Comparison of ENCODE assay signal across 17 cellular contexts in the genomic region with DNA sequence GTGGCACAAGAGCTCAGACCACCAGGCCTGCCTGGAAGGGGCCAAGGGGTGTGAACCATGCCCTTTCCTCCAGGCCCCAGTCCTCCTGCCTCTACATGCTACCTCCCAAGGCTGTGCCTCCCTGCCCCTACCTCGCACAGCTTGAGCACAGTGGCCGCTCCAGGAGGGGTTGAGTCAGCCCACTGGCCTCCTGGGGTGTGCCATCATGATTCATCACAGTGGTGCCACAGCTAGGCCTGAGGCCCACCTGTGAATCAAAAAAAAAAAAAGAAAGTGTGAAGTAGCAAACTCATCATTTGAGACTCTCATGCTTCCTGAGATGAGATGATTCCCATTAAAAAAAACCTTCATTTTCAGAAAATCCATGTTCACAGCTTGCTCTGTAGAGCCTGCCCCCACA.
DNase-seq lines count a peak whose midpoint lies in the region; ATAC-seq and TF ChIP-seq lines count a peak whose summit lies in the region.
"Had no signal": no experiment of that assay in that cellular context is flagged by ENCODE, and none has a peak within 500 bp of the region (broad histone marks: within the 10 kb centered on the region; RNA-seq: fewer than 3 reads in every experiment).

No MANE protein-coding gene starts in this region.

- no peak for TF ChIP-seq CTCF in foreskin keratinocyte (conservative IDR thresholded peaks at IDR 0.05)

- H3K4me1 ChIP-seq in foreskin keratinocyte, result peaks cover 18% of the 10 kb centered on the region
- H3K4me1 ChIP-seq: adrenal gland, vagina had no signal

- ATAC-seq in foreskin keratinocyte, result peak; percentile 92
- ATAC-seq in HG03354 (IDR thresholded peaks at IDR 0.05; ENCODE audit: poor library complexity, severe bottlenecking, unreplicated experiment), result no peak
- ATAC-seq: activated T-cell treated with anti-CD3 and anti-CD28 coated beads, Interleukin-2, amount 50 U/mL, for 4 hours had no signal

- peak; percentile 70 for DNase-seq in ACHN
- peak; percentile 40 for DNase-seq in ELR (ENCODE audit: low read depth)
- peak; percentile 39 for DNase-seq in RPMI8226
- DNase-seq in foreskin keratinocyte, result peak; percentile 76 to 91
- DNase-seq in midbrain (lab: John Stamatoyannopoulos, UW), result no peak
- DNase-seq in NCI-H1092 (lab: John Stamatoyannopoulos, UW), result no peak
- DNase-seq: activated T-cell treated with anti-CD3 and anti-CD28 coated beads, Interleukin-2, amount 50 U/mL, for 4 hours; adrenal gland; DMS79 treated with DMSO at 0.1 percent for 48 hours; glutamatergic neuron; GOT3; IMR-90; NCI-H1105 treated with DMSO at 0.1 percent for 48 hours; NCI-H446 had no signal

- in situ Hi-C loops in ACHN (cut with HindIII; ENCODE audit: low pct_ligation_motif_present, low pct_unique_long_range_greater_than_20kb, low sequenced_read_pairs), result no loop called here

- H3K27ac ChIP-seq in foreskin keratinocyte, result peak overlapping the region; percentile 70
- H3K27ac ChIP-seq: adrenal gland, C4-2B, vagina had no signal

- no peaks in the 10 kb centered on the region for H3K27me3 ChIP-seq in foreskin keratinocyte
- H3K27me3 ChIP-seq: adrenal gland, vagina had no signal

Comparison
In these comparisons a context has a peak if more than half of its experiments do, and no peak if none do; other contexts are left out.
1. DNase-seq: peak in ACHN (single experiment), ELR (single experiment), RPMI8226 (single experiment) and foreskin keratinocyte (2 of 2); none in midbrain (single experiment) and NCI-H1092 (single experiment).